10 cellular contexts compared by ENCODE assay signal in the genomic region with DNA sequence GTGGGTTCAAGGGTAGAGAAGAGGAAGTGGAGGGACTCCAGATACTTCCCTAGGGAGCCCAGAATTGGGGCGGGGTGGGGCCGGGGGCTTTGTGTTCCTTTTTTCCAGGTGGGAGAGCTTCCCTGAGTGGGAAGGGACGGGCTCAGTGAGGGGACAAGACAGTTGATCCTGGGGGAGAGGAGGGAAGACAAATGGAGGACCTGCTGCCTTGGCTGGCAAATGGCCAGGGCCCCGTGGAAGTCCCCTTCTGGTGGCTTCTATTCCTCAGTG. TPM values are rescaled to one million over a fixed set of nuclear protein-coding genes. Genes with fewer than 3 reads are reported as not detected.
DNase-seq lines count a peak whose midpoint lies in the region; ATAC-seq, FAIRE-seq and TF ChIP-seq lines count a peak whose summit lies in the region.
"Had no signal": no experiment of that assay in that cellular context is flagged by ENCODE, and none has a peak within 500 bp of the region (broad histone marks: within the 10 kb centered on the region; RNA-seq: fewer than 3 reads in every experiment).

No MANE protein-coding gene starts in this region.

- H3K9me3 ChIP-seq in CD8-positive, alpha-beta memory T cell (ENCODE audit: low read length): no peaks in the 10 kb centered on the region

- H3K4me1 ChIP-seq in CD8-positive, alpha-beta memory T cell (ENCODE audit: insufficient read depth, low read length): peaks cover 26% of the 10 kb centered on the region
- peaks cover 12% of the 10 kb centered on the region for H3K4me1 ChIP-seq in rectal smooth muscle tissue (ENCODE audit: control insufficient read depth, insufficient read depth, low read length)

- H3K4me3 Mint-ChIP-seq in CD8-positive, alpha-beta memory T cell: peak overlapping the region in 6 of 7 donors; percentile 71 to 80 (median 78)

- POLR2A ChIA-PET in CD8-positive, alpha-beta memory T cell (lab: Charles Lee): no interaction called here

- H3K4me1 Mint-ChIP-seq in CD8-positive, alpha-beta memory T cell: peaks cover 28 to 44% (median 30%) of the 10 kb centered on the region in 3 donors

- no peaks in the 10 kb centered on the region for H3K36me3 ChIP-seq in CD8-positive, alpha-beta memory T cell (ENCODE audit: insufficient read depth, low read length)
- H3K36me3 ChIP-seq in rectal smooth muscle tissue (ENCODE audit: control insufficient read depth, insufficient read depth, low read length): peaks cover 18% of the 10 kb centered on the region

- FAIRE-seq in GM19239 (lab: Jason Lieb, UNC): no peak

- peak overlapping the region; percentile 46 to 90 (median 84) for H3K27ac Mint-ChIP-seq in CD8-positive, alpha-beta memory T cell

- H3K9ac ChIP-seq in rectal smooth muscle tissue (ENCODE audit: low read length): peak overlapping the region; percentile 10

- no peak overlapping the region for H3K27ac ChIP-seq in CD8-positive, alpha-beta memory T cell (ENCODE audit: low read depth, low read length)
- H3K27ac ChIP-seq in coronary artery (peak overlapping the region; percentile 83 to 93), rectal smooth muscle tissue (ENCODE audit: low read depth, low read length) (no peak overlapping the region)

- CTCF ChIA-PET in CD8-positive, alpha-beta memory T cell (lab: Charles Lee): interaction anchor here (0.7 kb wide), 1 partner anchor 10 kb away, joined by 3 read pairs; no protein-coding TSS in a partner anchor

- no peak overlapping the region for H3K4me3 ChIP-seq in CD8-positive, alpha-beta memory T cell (ENCODE audit: low read length)
- H3K4me3 ChIP-seq in coronary artery (peak overlapping the region; percentile 89), rectal smooth muscle tissue (ENCODE audit: low read length) (peak overlapping the region; percentile 93)

- no peaks in the 10 kb centered on the region for H3K9me3 Mint-ChIP-seq in CD8-positive, alpha-beta memory T cell

- H3K36me3 Mint-ChIP-seq in CD8-positive, alpha-beta memory T cell: peaks cover 0 to 9% (median 0%) of the 10 kb centered on the region in 3 donors

- peak; percentile 30 to 63 (median 49) for DNase-seq in CD8-positive, alpha-beta memory T cell
- DNase-seq in T-helper 22 cell (ENCODE audit: low read depth) (peak; percentile 47), coronary artery (ENCODE audit: low spot score) (no peak), LoVo (ENCODE audit: low spot score) (no peak), globus pallidus (ENCODE audit: low spot score) (no peak), GM19239 (ENCODE audit: insufficient read length, low spot score) (no peak)
- DNase-seq: DMS53, NCI-H526 treated with DMSO at 0.1 percent for 48 hours had no signal

- no peak for TF ChIP-seq CTCF in coronary artery (IDR thresholded peaks at IDR 0.05)

- ATAC-seq in GM19463 (IDR thresholded peaks at IDR 0.05; ENCODE audit: unreplicated experiment): no peak

- no peaks in the 10 kb centered on the region for H3K27me3 ChIP-seq in CD8-positive, alpha-beta memory T cell (ENCODE audit: insufficient read depth, low read length, poor library complexity, severe bottlenecking)
- no peaks in the 10 kb centered on the region for H3K27me3 ChIP-seq in rectal smooth muscle tissue (ENCODE audit: control insufficient read depth, insufficient read depth, low read length)

- H3K27me3 Mint-ChIP-seq in CD8-positive, alpha-beta memory T cell: no peaks in the 10 kb centered on the region

RNA-seq across cellular contexts. Expression of a gene that starts 2.6 kb away (rescaled TPM):
- 10 to 100 TPM; 35.3 to 36.0 TPM for total RNA-seq in CD8-positive, alpha-beta memory T cell
- polyA plus RNA-seq in CD8-positive, alpha-beta memory T cell: 1.5 TPM

RNA-seq across cellular contexts. Expression of a gene that starts 14.8 kb away (rescaled TPM):
- not detected for total RNA-seq in CD8-positive, alpha-beta memory T cell
- 0.10 TPM for polyA plus RNA-seq in CD8-positive, alpha-beta memory T cell

RNA-seq across cellular contexts. Expression of a gene that starts 23.4 kb away (rescaled TPM):
- 100 to 1,000 TPM; 101 to 108 TPM for total RNA-seq in CD8-positive, alpha-beta memory T cell
- polyA plus RNA-seq in CD8-positive, alpha-beta memory T cell: 78.1 TPM

RNA-seq across cellular contexts. Expression of a gene that starts 27.7 kb away (rescaled TPM):
- 100 to 1,000 TPM in 1 of 2 experiments, 10 to 100 TPM in 1; 98.1 to 102 TPM for total RNA-seq in CD8-positive, alpha-beta memory T cell
- 95.0 TPM for polyA plus RNA-seq in CD8-positive, alpha-beta memory T cell

RNA-seq across cellular contexts. Expression of a gene that starts 38.2 kb away (rescaled TPM):
- 100 to 1,000 TPM; 127 to 141 TPM for total RNA-seq in CD8-positive, alpha-beta memory T cell
- 33.8 TPM for polyA plus RNA-seq in CD8-positive, alpha-beta memory T cell

Comparison
In these comparisons a context has a peak if more than half of its experiments do, and no peak if none do; other contexts are left out.
1. DNase-seq: peak in CD8-positive, alpha-beta memory T cell (5 of 5) and T-helper 22 cell (single experiment); none in coronary artery (single experiment), LoVo (single experiment), globus pallidus (single experiment) and GM19239 (single experiment).
2. H3K27ac ChIP-seq: peak in coronary artery (2 of 2); none in CD8-positive, alpha-beta memory T cell (single experiment) and rectal smooth muscle tissue (single experiment).